In genomic region chr7:74364061-74364460, GRCh38 we compare ENCODE assay signal across 15 cellular contexts.
A peak's percentile ranks its signal among the peaks of the same experiment; 100 is the strongest.
DNase-seq lines count a peak whose midpoint lies in the region; ATAC-seq and TF ChIP-seq lines count a peak whose summit lies in the region.
"Had no signal": no experiment of that assay in that cellular context is flagged by ENCODE, and none has a peak within 500 bp of the region (broad histone marks: within the 10 kb centered on the region; RNA-seq: fewer than 3 reads in every experiment).

No MANE protein-coding gene starts in this region.

- intact Hi-C loops in esophagus squamous epithelium (cut with DNase I): no loop called here

- H3K9ac ChIP-seq in MM.1S (ENCODE audit: low read length): no peak overlapping the region

- no peaks in the 10 kb centered on the region for H3K79me2 ChIP-seq in MM.1S (ENCODE audit: low read length)

- TF ChIP-seq CTCF in GM12865 (IDR thresholded peaks at IDR 0.05; ENCODE audit: insufficient read depth, low read depth, low read length, missing control alignments) (peak; percentile 2), MM.1S (IDR thresholded peaks at IDR 0.05; ENCODE audit: low read length) (peak; percentile 24), chondrocyte (IDR thresholded peaks at IDR 0.05) (peak; percentile 31), neural crest cell (conservative IDR thresholded peaks at IDR 0.05) (peak; percentile 39), esophagus squamous epithelium (IDR thresholded peaks at IDR 0.05) (peak in 1 of 6 experiments; percentile 34)

- H3K9me3 ChIP-seq in MM.1S (replicated peaks; ENCODE audit: insufficient read depth, low read length) (no peaks in the 10 kb centered on the region), esophagus squamous epithelium (no peaks in the 10 kb centered on the region)
- H3K9me3 ChIP-seq: body of pancreas, transverse colon had no signal

- H3K27ac Mint-ChIP-seq in chondrocyte (ENCODE audit: unreplicated experiment) (no peak overlapping the region), neural crest cell (ENCODE audit: unreplicated experiment) (no peak overlapping the region)
- H3K27ac Mint-ChIP-seq in activated naive CD4-positive, alpha-beta T cell treated with anti-CD3 and anti-CD28 coated beads, Interleukin-2, amount 50 U/mL, for 72 hours: peak overlapping the region in 1 of 2 donors; percentile 56

- no peaks in the 10 kb centered on the region for H3K27me3 ChIP-seq in MM.1S (replicated peaks; ENCODE audit: insufficient read depth, low read length)
- no peaks in the 10 kb centered on the region for H3K27me3 ChIP-seq in esophagus squamous epithelium
- H3K27me3 ChIP-seq: body of pancreas, transverse colon had no signal

- 84 to 88% methylated on average over 3 to 5 of the region's 7 CpGs for WGBS in esophagus squamous epithelium, 2 donors

- ATAC-seq in activated naive CD4-positive, alpha-beta T cell treated with anti-CD3 and anti-CD28 coated beads, Interleukin-2, amount 50 U/mL, for 72 hours: no peak
- ATAC-seq in GM21447 (IDR thresholded peaks at IDR 0.05; ENCODE audit: unreplicated experiment) (no peak), HG02870 (IDR thresholded peaks at IDR 0.05; ENCODE audit: unreplicated experiment) (no peak)
- ATAC-seq: activated CD4-positive, CD25-positive, alpha-beta regulatory T cell treated with anti-CD3 and anti-CD28 coated beads, Interleukin-2, amount 50 U/mL, for 24 hours; body of pancreas; naive thymus-derived CD8-positive, alpha-beta T cell had no signal

- H3K27me3 Mint-ChIP-seq in chondrocyte (ENCODE audit: low read depth) (no peaks in the 10 kb centered on the region), neural crest cell (ENCODE audit: low read depth) (no peaks in the 10 kb centered on the region)
- H3K27me3 Mint-ChIP-seq: naive thymus-derived CD8-positive, alpha-beta T cell had no signal

- no peaks in the 10 kb centered on the region for H3K36me3 ChIP-seq in MM.1S (replicated peaks; ENCODE audit: insufficient read depth, low read length)
- peaks cover 0 to 52% (median 5%) of the 10 kb centered on the region in 3 donors for H3K36me3 ChIP-seq in esophagus squamous epithelium

- no peaks in the 10 kb centered on the region for H3F3A ChIP-seq in MM.1S (ENCODE audit: insufficient read depth, low read length)

- H3K27ac ChIP-seq in MM.1S (ENCODE audit: low read length): no peak overlapping the region
- no peak overlapping the region for H3K27ac ChIP-seq in esophagus squamous epithelium
- H3K27ac ChIP-seq: body of pancreas, skin epidermis, transverse colon had no signal

- no peak overlapping the region for H3K4me3 ChIP-seq in GM12865 (ENCODE audit: low read depth, low read length)
- H3K4me3 ChIP-seq in MM.1S (ENCODE audit: low read length): no peak overlapping the region
- H3K4me3 ChIP-seq in esophagus squamous epithelium: no peak overlapping the region
- H3K4me3 ChIP-seq: body of pancreas, skin epidermis, transverse colon had no signal

- peaks cover 13% of the 10 kb centered on the region for H3K36me3 Mint-ChIP-seq in chondrocyte (ENCODE audit: low read depth)
- peaks cover 3% of the 10 kb centered on the region for H3K36me3 Mint-ChIP-seq in neural crest cell (ENCODE audit: low read depth)
- H3K36me3 Mint-ChIP-seq in activated naive CD4-positive, alpha-beta T cell treated with anti-CD3 and anti-CD28 coated beads, Interleukin-2, amount 50 U/mL, for 72 hours: no peaks in the 10 kb centered on the region

- H3K4me1 ChIP-seq in MM.1S (ENCODE audit: low read length) (0 out of 2 replicates have a peak, but pooled peaks cover 3% of the 10 kb centered on the region), esophagus squamous epithelium (no peaks in the 10 kb centered on the region)
- H3K4me1 ChIP-seq: body of pancreas had no signal

- no peaks in the 10 kb centered on the region for H3K9me2 ChIP-seq in MM.1S (replicated peaks; ENCODE audit: insufficient read depth, low read length)

- TF ChIP-seq POLR2A in esophagus squamous epithelium (IDR thresholded peaks at IDR 0.05): no peak

- no peaks in the 10 kb centered on the region for H4K20me1 ChIP-seq in MM.1S (ENCODE audit: insufficient read depth, low read length)

- H3K4me1 Mint-ChIP-seq in chondrocyte (ENCODE audit: low read depth): no peaks in the 10 kb centered on the region
- peaks cover 7% of the 10 kb centered on the region for H3K4me1 Mint-ChIP-seq in neural crest cell
- H3K4me1 Mint-ChIP-seq: naive thymus-derived CD8-positive, alpha-beta T cell had no signal

- H3K4me2 ChIP-seq in MM.1S (ENCODE audit: low read depth, low read length): no peak overlapping the region

- H2AFZ ChIP-seq in MM.1S (ENCODE audit: low read length): 0 out of 2 replicates have a peak overlapping the region, but pooled peaks have one; percentile 27

- H3K4me3 Mint-ChIP-seq in chondrocyte (ENCODE audit: unreplicated experiment) (no peak overlapping the region), neural crest cell (no peak overlapping the region)
- H3K4me3 Mint-ChIP-seq: naive thymus-derived CD8-positive, alpha-beta T cell had no signal

- DNase-seq in GM12865 (ENCODE audit: low read depth) (no peak), MM.1S (no peak), chondrocyte (ENCODE audit: low spot score) (no peak), neural crest cell (ENCODE audit: low read depth, low spot score) (peak; percentile 16), esophagus squamous epithelium (lab: John Stamatoyannopoulos, UW) (no peak)
- DNase-seq in activated naive CD4-positive, alpha-beta T cell treated with anti-CD3 and anti-CD28 coated beads, Interleukin-2, amount 50 U/mL, for 72 hours (ENCODE audit: low spot score in 2 of 2): no peak
- DNase-seq: body of pancreas; erythroblast; naive thymus-derived CD8-positive, alpha-beta T cell; NCI-H526 treated with DMSO at 0.1 percent for 48 hours; transverse colon had no signal

- H3K9me3 Mint-ChIP-seq in chondrocyte (ENCODE audit: low read depth) (no peaks in the 10 kb centered on the region), neural crest cell (no peaks in the 10 kb centered on the region)
- no peaks in the 10 kb centered on the region for H3K9me3 Mint-ChIP-seq in activated naive CD4-positive, alpha-beta T cell treated with anti-CD3 and anti-CD28 coated beads, Interleukin-2, amount 50 U/mL, for 72 hours
- H3K9me3 Mint-ChIP-seq: naive thymus-derived CD8-positive, alpha-beta T cell had no signal
